8 cellular contexts compared by ENCODE assay signal in genomic region chr1:115717541-115717940, GRCh38. TPM values are rescaled to one million over a fixed set of nuclear protein-coding genes. Genes with fewer than 3 reads are reported as not detected.
DNase-seq lines count a peak whose midpoint lies in the region; ATAC-seq and TF ChIP-seq lines count a peak whose summit lies in the region.

No MANE protein-coding gene starts in this region.

- DNase-seq in BJ (ENCODE audit: low read depth): no peak
- DNase-seq in SK-N-SH: peak; percentile 26
- DNase-seq in fibroblast of mammary gland (ENCODE audit: low read depth): peak; percentile 51
- DNase-seq in prostate gland (ENCODE audit: low spot score): peak; percentile 52
- DNase-seq in NK-92 treated with Interleukin-12 subunit alpha and Interleukin-12 subunit beta, amount 100 ng/mL, for 24 hours (lab: John Stamatoyannopoulos, UW): no peak
- DNase-seq in NCI-H2196 (lab: John Stamatoyannopoulos, UW; ENCODE audit: unreplicated experiment): no peak

- POLR2A ChIA-PET in BJ (lab: Charles Lee): no interaction called here
- POLR2A ChIA-PET in SK-N-SH (lab: Yijun Ruan, JAX): no interaction called here

- TF ChIP-seq EP300 in SK-N-SH (IDR thresholded peaks at IDR 0.05; ENCODE audit: borderline replicate concordance in 1 of 2, low read depth in 1 of 2, low read length in 1 of 2): no peak

- H3K4me3 ChIP-seq in BJ (ENCODE audit: low read depth, low read length) (no peak overlapping the region), SK-N-SH (ENCODE audit: low read depth in 2 of 2, low read length in 1 of 2) (no peak overlapping the region; a peak in 2 of 4 replicates), fibroblast of mammary gland (ENCODE audit: control insufficient read depth, low read depth, low read length) (no peak overlapping the region), prostate gland (no peak overlapping the region)

- peaks cover 0 to 24% of the 10 kb centered on the region in 2 experiments; a peak in 2 of 4 replicates for H3K4me1 ChIP-seq in SK-N-SH (ENCODE audit: control insufficient read depth in 1 of 2, insufficient read depth in 2 of 2, low read depth in 1 of 2, low read length in 1 of 2)
- H3K4me1 ChIP-seq in prostate gland (replicated peaks): peaks cover 8% of the 10 kb centered on the region

- no peaks in the 10 kb centered on the region for H3F3A ChIP-seq in SK-N-SH (replicated peaks; ENCODE audit: insufficient read depth)

- TF ChIP-seq CTCF in BJ (IDR thresholded peaks at IDR 0.05; ENCODE audit: insufficient read depth, low read depth, low read length): peak; percentile 53
- TF ChIP-seq CTCF in SK-N-SH (IDR thresholded peaks at IDR 0.05): peak; percentile 42
- peak; percentile 55 for TF ChIP-seq CTCF in fibroblast of mammary gland (conservative IDR thresholded peaks at IDR 0.05; ENCODE audit: control insufficient read depth, insufficient read depth, low read depth, low read length)
- TF ChIP-seq CTCF in prostate gland (IDR thresholded peaks at IDR 0.05): peak; percentile 14 to 67 (median 54)

- H3K36me3 ChIP-seq in BJ (ENCODE audit: control insufficient read depth, insufficient read depth, low read length) (no peaks in the 10 kb centered on the region), SK-N-SH (replicated peaks in 1 of 2; ENCODE audit: control insufficient read depth in 1 of 2, insufficient read depth in 2 of 2, low read length in 1 of 2) (no peaks in the 10 kb centered on the region), prostate gland (no peaks in the 10 kb centered on the region)

- H3K27me3 ChIP-seq in BJ (ENCODE audit: control insufficient read depth, insufficient read depth, low read length) (peaks cover 9% of the 10 kb centered on the region; the same call in 1 of the 2 replicates), SK-N-SH (ENCODE audit: insufficient read depth) (peaks cover 7% of the 10 kb centered on the region; the same call in 1 of the 2 replicates), prostate gland (replicated peaks; ENCODE audit: insufficient read depth) (no peaks in the 10 kb centered on the region)

- H3K4me2 ChIP-seq in SK-N-SH: no peak overlapping the region

- no peak overlapping the region for H2AFZ ChIP-seq in SK-N-SH (ENCODE audit: low read depth)

- TF ChIP-seq RAD21 in SK-N-SH (IDR thresholded peaks at IDR 0.05; ENCODE audit: low read length): peak; percentile 62

- no peaks in the 10 kb centered on the region for H3K79me2 ChIP-seq in SK-N-SH (ENCODE audit: insufficient read depth)

- no peak for TF ChIP-seq POLR2A in prostate gland (IDR thresholded peaks at IDR 0.05)

- 34% methylated on average over 5 of the region's 5 CpGs for WGBS in SK-N-SH (ENCODE audit: low lambda C conversion rate)
- WGBS in prostate gland: 59% methylated on average over 5 of the region's 5 CpGs

- ATAC-seq in GM19351 (IDR thresholded peaks at IDR 0.05; ENCODE audit: unreplicated experiment) (peak; percentile 73), GM18907 (IDR thresholded peaks at IDR 0.05; ENCODE audit: unreplicated experiment) (no peak)

- no peak overlapping the region for H3K9ac ChIP-seq in SK-N-SH

- H3K9me3 ChIP-seq in SK-N-SH: no peaks in the 10 kb centered on the region
- H3K9me3 ChIP-seq in prostate gland: no peaks in the 10 kb centered on the region

- H4K20me1 ChIP-seq in SK-N-SH (ENCODE audit: insufficient read depth): no peaks in the 10 kb centered on the region

- H3K9me2 ChIP-seq in SK-N-SH: no peaks in the 10 kb centered on the region

- intact Hi-C loops in prostate gland (cut with DNase I): no loop called here

- CTCF ChIA-PET in BJ (lab: Yijun Ruan, JAX) (interaction anchor here (0.6 to 6.3 kb wide), 12 partner anchors 10 to 268 kb away, joined by 3 to 113 read pairs (median 4); partner anchors contain the start of gene CASQ2), SK-N-SH (lab: Yijun Ruan, JAX) (interaction anchor here (0.7 to 4.9 kb wide), 28 partner anchors 9 to 782 kb away, joined by 3 to 65 read pairs (median 4); partner anchors contain the start of genes CASQ2 and VANGL1)

- H3K27ac ChIP-seq in SK-N-SH (ENCODE audit: low read depth in 2 of 2, low read length in 1 of 2) (peak overlapping the region in 1 of 2 experiments; percentile 48; a peak in 1 of 4 replicates), prostate gland (no peak overlapping the region)

TF ChIP-seq in SK-N-SH, 30 proteins besides CTCF, POLR2A, EP300 and RAD21:
- TF ChIP-seq CHD2 (IDR thresholded peaks at IDR 0.05; ENCODE audit: low read length, partially characterized antibody) (no peak), SMC3 (IDR thresholded peaks at IDR 0.05; ENCODE audit: low read depth, low read length) (peak; percentile 22; the same call in 1 of the 2 replicates)
- TF ChIP-seq, protein P1, sequence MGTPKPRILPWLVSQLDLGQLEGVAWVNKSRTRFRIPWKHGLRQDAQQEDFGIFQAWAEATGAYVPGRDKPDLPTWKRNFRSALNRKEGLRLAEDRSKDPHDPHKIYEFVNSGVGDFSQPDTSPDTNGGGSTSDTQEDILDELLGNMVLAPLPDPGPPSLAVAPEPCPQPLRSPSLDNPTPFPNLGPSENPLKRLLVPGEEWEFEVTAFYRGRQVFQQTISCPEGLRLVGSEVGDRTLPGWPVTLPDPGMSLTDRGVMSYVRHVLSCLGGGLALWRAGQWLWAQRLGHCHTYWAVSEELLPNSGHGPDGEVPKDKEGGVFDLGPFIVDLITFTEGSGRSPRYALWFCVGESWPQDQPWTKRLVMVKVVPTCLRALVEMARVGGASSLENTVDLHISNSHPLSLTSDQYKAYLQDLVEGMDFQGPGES (IDR thresholded peaks at IDR 0.05; ENCODE audit: low read depth, low read length): no peak

RNA-seq across cellular contexts. Expression of gene CASQ2, which starts 51.0 kb away (rescaled TPM):
- polyA plus RNA-seq in BJ (2011; rRNA removed) (not detected in 2 replicates), SK-N-SH (2012; rRNA removed) (not detected in 2 replicates)
- polyA minus RNA-seq in BJ (2011; rRNA and poly(A)+ RNA removed): not detected in 2 replicates
- polyA plus RNA-seq in SK-N-SH (2012; cell fraction: cytosol; rRNA removed): not detected in 2 replicates
- polyA plus RNA-seq in SK-N-SH (2012; cell fraction: nucleus; rRNA removed): not detected in 2 replicates
- 1 to 10 TPM; 6.4 to 6.6 TPM for total RNA-seq in prostate gland

Comparison
In these comparisons a context has a peak if more than half of its experiments do, and no peak if none do; other contexts are left out.
1. DNase-seq: peak in SK-N-SH (single experiment), fibroblast of mammary gland (single experiment) and prostate gland (single experiment); none in BJ (single experiment), NK-92 treated with Interleukin-12 subunit alpha and Interleukin-12 subunit beta, amount 100 ng/mL, for 24 hours (single experiment) and NCI-H2196 (single experiment).
2. Peak in every context shown above with its lines, with median percentiles within 50 percentile points of each other: CTCF ChIP-seq.